Comparison of ENCODE assay signal across 9 cellular contexts in genomic region chr4:108492816-108493595, GRCh38.
DNase-seq lines count a peak whose midpoint lies in the region; ATAC-seq and TF ChIP-seq lines count a peak whose summit lies in the region.
"Had no signal": no experiment of that assay in that cellular context is flagged by ENCODE, and none has a peak within 500 bp of the region (broad histone marks: within the 10 kb centered on the region; RNA-seq: fewer than 3 reads in every experiment).

No MANE protein-coding gene starts in this region.

- H3K4me3 ChIP-seq in Peyer's patch: no peak overlapping the region
- H3K4me3 ChIP-seq: A549 had no signal

- peak in 4 of 6 experiments; percentile 22 to 55 (median 46) for TF ChIP-seq CTCF in Peyer's patch (IDR thresholded peaks at IDR 0.05)

- no peaks in the 10 kb centered on the region for H3K4me1 ChIP-seq in Peyer's patch
- H3K4me1 ChIP-seq: A549 had no signal

- no peak for ATAC-seq in HG03521 (IDR thresholded peaks at IDR 0.05; ENCODE audit: unreplicated experiment)

- DNase-seq in DMS53 (lab: John Stamatoyannopoulos, UW) (peak; percentile 62), DMS53 treated with DMSO at 0.1 percent for 48 hours (lab: John Stamatoyannopoulos, UW; ENCODE audit: unreplicated experiment) (no peak), Peyer's patch (peak in 2 of 3 donors; percentile 52 to 55), dermis blood vessel endothelial cell (peak; percentile 39), DMS153 (lab: John Stamatoyannopoulos, UW) (no peak), NCI-H510A treated with DMSO at 0.1 percent for 48 hours (lab: John Stamatoyannopoulos, UW) (no peak)
- DNase-seq in stimulated activated CD4-positive, alpha-beta T cell treated with anti-CD3 and anti-CD28 coated beads, Interleukin-1b, Interleukin-23, amount 100 ng/mL, for 48 hours: peak; percentile 27

- no peak for TF ChIP-seq POLR2A in Peyer's patch (IDR thresholded peaks at IDR 0.05)

- H3K36me3 ChIP-seq in Peyer's patch: no peaks in the 10 kb centered on the region

- H3K9me3 ChIP-seq in Peyer's patch: peaks cover 0 to 6% (median 0%) of the 10 kb centered on the region in 4 donors
- H3K9me3 ChIP-seq: A549 had no signal

- no peak overlapping the region for H3K27ac ChIP-seq in Peyer's patch
- H3K27ac ChIP-seq: A549 had no signal

- no peaks in the 10 kb centered on the region for H3K27me3 ChIP-seq in Peyer's patch

Comparison
In these comparisons a context has a peak if more than half of its experiments do, and no peak if none do; other contexts are left out.
1. DNase-seq: peak in DMS53 (single experiment), Peyer's patch (2 of 3), dermis blood vessel endothelial cell (single experiment) and stimulated activated CD4-positive, alpha-beta T cell treated with anti-CD3 and anti-CD28 coated beads, Interleukin-1b, Interleukin-23, amount 100 ng/mL, for 48 hours (single experiment); none in DMS53 treated with DMSO at 0.1 percent for 48 hours (single experiment), DMS153 (single experiment) and NCI-H510A treated with DMSO at 0.1 percent for 48 hours (single experiment).